Comparison of ENCODE assay signal across 8 cellular contexts in the genomic region with DNA sequence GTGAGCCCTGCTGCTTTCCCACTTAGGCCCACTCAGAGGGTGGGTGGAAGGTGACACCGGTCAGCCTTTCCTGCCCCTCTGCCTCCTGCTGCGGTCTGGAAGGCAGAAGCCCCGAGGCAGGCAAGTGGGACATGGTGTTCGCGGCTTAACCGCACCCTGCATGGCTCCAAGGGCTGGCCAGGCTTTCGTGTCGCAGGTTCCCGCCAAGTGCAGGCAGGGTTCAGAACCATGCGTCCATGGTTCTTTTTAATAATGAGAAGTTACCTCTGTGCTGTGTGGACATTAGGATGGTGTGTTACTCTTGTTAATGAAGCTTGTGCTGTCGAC. TPM values are rescaled to one million over a fixed set of nuclear protein-coding genes. Genes with fewer than 3 reads are reported as not detected.
DNase-seq lines count a peak whose midpoint lies in the region; ATAC-seq and TF ChIP-seq lines count a peak whose summit lies in the region.

No MANE protein-coding gene starts in this region.

- peak overlapping the region; percentile 88 for H3K4me3 Mint-ChIP-seq in Calu3 (ENCODE audit: low read depth, unreplicated experiment)
- H3K4me3 Mint-ChIP-seq in activated naive CD8-positive, alpha-beta T cell treated with anti-CD3 and anti-CD28 coated beads, Interleukin-2, amount 10 ng/mL, durations not matched to agents 7 days and 5 days: peak overlapping the region; percentile 78

- H3K27me3 ChIP-seq in right lobe of liver: no peaks in the 10 kb centered on the region
- no peaks in the 10 kb centered on the region for H3K27me3 ChIP-seq in upper lobe of right lung

- no peak for DNase-seq in Calu3
- no peak for DNase-seq in activated naive CD8-positive, alpha-beta T cell treated with anti-CD3 and anti-CD28 coated beads, Interleukin-2, amount 10 ng/mL, durations not matched to agents 7 days and 5 days
- DNase-seq in right lobe of liver: no peak
- DNase-seq in upper lobe of right lung: no peak
- DNase-seq in stimulated activated CD8-positive, alpha-beta memory T cell treated with anti-CD3 and anti-CD28 coated beads, Interleukin-4, amount 100 ng/mL, for 48 hours: no peak
- DNase-seq in RKO (ENCODE audit: low spot score): no peak
- no peak for DNase-seq in H4 (ENCODE audit: low spot score)

- H3K27ac Mint-ChIP-seq in Calu3 (ENCODE audit: unreplicated experiment): no peak overlapping the region
- no peak overlapping the region for H3K27ac Mint-ChIP-seq in activated naive CD8-positive, alpha-beta T cell treated with anti-CD3 and anti-CD28 coated beads, Interleukin-2, amount 10 ng/mL, durations not matched to agents 7 days and 5 days

- no peak for TF ChIP-seq CTCF in Calu3 (IDR thresholded peaks at IDR 0.05; ENCODE audit: unreplicated experiment)
- TF ChIP-seq CTCF in right lobe of liver (IDR thresholded peaks at IDR 0.05): no peak
- no peak for TF ChIP-seq CTCF in upper lobe of right lung (IDR thresholded peaks at IDR 0.05)

- ATAC-seq in HG02840 (IDR thresholded peaks at IDR 0.05; ENCODE audit: low FRiP score, unreplicated experiment) (peak; percentile 8), right lobe of liver (peak; percentile 23 to 46 (median 36)), upper lobe of right lung (no peak)
- ATAC-seq in activated naive CD8-positive, alpha-beta T cell treated with anti-CD3 and anti-CD28 coated beads, Interleukin-2, amount 10 ng/mL, durations not matched to agents 7 days and 5 days (ENCODE audit: low read depth): peak; percentile 16

- WGBS in right lobe of liver (ENCODE audit: insufficient coverage, low coverage, low lambda C conversion rate, missing lambda C conversion rate): 1% methylated on average over 8 of the region's 11 CpGs

- intact Hi-C loops in Calu3 (cut with micrococcal nuclease; ENCODE audit: unreplicated experiment) (loop anchor here (2.0 kb wide), 1 partner anchor 57 kb away; no protein-coding TSS in a partner anchor), right lobe of liver (cut with DNase I) (loop anchor here in 1 of 2 donors (10.0 kb wide), 1 partner anchor 85 kb away; a partner anchor contains a TSS), upper lobe of right lung (cut with DNase I) (no loop called here)

- H3K9me3 ChIP-seq in right lobe of liver (no peaks in the 10 kb centered on the region), upper lobe of right lung (no peaks in the 10 kb centered on the region)

- no peaks in the 10 kb centered on the region for H3K4me1 Mint-ChIP-seq in Calu3 (ENCODE audit: low read depth, unreplicated experiment)
- H3K4me1 Mint-ChIP-seq in activated naive CD8-positive, alpha-beta T cell treated with anti-CD3 and anti-CD28 coated beads, Interleukin-2, amount 10 ng/mL, durations not matched to agents 7 days and 5 days: peaks cover 27% of the 10 kb centered on the region

- H3K4me3 ChIP-seq in right lobe of liver: peak overlapping the region; percentile 72 to 87 (median 74)
- peak overlapping the region; percentile 80 for H3K4me3 ChIP-seq in upper lobe of right lung

- H3K36me3 ChIP-seq in right lobe of liver: no peaks in the 10 kb centered on the region
- H3K36me3 ChIP-seq in upper lobe of right lung: no peaks in the 10 kb centered on the region

- H3K9me3 Mint-ChIP-seq in Calu3 (ENCODE audit: low read depth, unreplicated experiment): no peaks in the 10 kb centered on the region
- no peaks in the 10 kb centered on the region for H3K9me3 Mint-ChIP-seq in activated naive CD8-positive, alpha-beta T cell treated with anti-CD3 and anti-CD28 coated beads, Interleukin-2, amount 10 ng/mL, durations not matched to agents 7 days and 5 days

- H3K36me3 Mint-ChIP-seq in Calu3 (ENCODE audit: insufficient read depth, unreplicated experiment): peaks cover 22% of the 10 kb centered on the region
- peaks cover 21% of the 10 kb centered on the region for H3K36me3 Mint-ChIP-seq in activated naive CD8-positive, alpha-beta T cell treated with anti-CD3 and anti-CD28 coated beads, Interleukin-2, amount 10 ng/mL, durations not matched to agents 7 days and 5 days

- H3K27me3 Mint-ChIP-seq in Calu3 (ENCODE audit: unreplicated experiment): no peaks in the 10 kb centered on the region
- no peaks in the 10 kb centered on the region for H3K27me3 Mint-ChIP-seq in activated naive CD8-positive, alpha-beta T cell treated with anti-CD3 and anti-CD28 coated beads, Interleukin-2, amount 10 ng/mL, durations not matched to agents 7 days and 5 days

- H3K27ac ChIP-seq in right lobe of liver: peak overlapping the region in 1 of 3 donors; percentile 24
- peak overlapping the region; percentile 65 for H3K27ac ChIP-seq in upper lobe of right lung

- H3K4me1 ChIP-seq in right lobe of liver: peaks cover 0 to 3% (median 0%) of the 10 kb centered on the region in 4 donors
- peaks cover 19% of the 10 kb centered on the region for H3K4me1 ChIP-seq in upper lobe of right lung

- POLR2A ChIA-PET in activated naive CD8-positive, alpha-beta T cell treated with anti-CD3 and anti-CD28 coated beads, Interleukin-2, amount 10 ng/mL, durations not matched to agents 7 days and 5 days (lab: Charles Lee): no interaction called here

- CTCF ChIA-PET in Calu3 (lab: Charles Lee): no interaction called here

- no TSS peak for BruUV-seq in Calu3 (replicated peaks; lab: Mats Ljungman, UMichigan)

- no peak for TF ChIP-seq POLR2A in right lobe of liver (IDR thresholded peaks at IDR 0.05)

RNA-seq across cellular contexts. Expression of a gene that starts 1.0 kb away (rescaled TPM):
- total RNA-seq in Calu3 (2022): 18.9 and 19.1 TPM in 2 replicates
- total RNA-seq in activated naive CD8-positive, alpha-beta T cell treated with anti-CD3 and anti-CD28 coated beads, Interleukin-2, amount 10 ng/mL, durations not matched to agents 7 days and 5 days: 10 to 100 TPM; 18.9 to 19.1 TPM
- total RNA-seq in right lobe of liver: 1 to 10 TPM in 5 of 6 experiments, under 1 TPM in 1; 0.95 to 5.1 (median 2.2) TPM
- total RNA-seq in upper lobe of right lung: 21.3 TPM
- total RNA-seq in H4 (2014; rRNA removed; shearing (Covaris generic)): 2.7 and 3.3 TPM in 2 replicates
